In the genomic region with DNA sequence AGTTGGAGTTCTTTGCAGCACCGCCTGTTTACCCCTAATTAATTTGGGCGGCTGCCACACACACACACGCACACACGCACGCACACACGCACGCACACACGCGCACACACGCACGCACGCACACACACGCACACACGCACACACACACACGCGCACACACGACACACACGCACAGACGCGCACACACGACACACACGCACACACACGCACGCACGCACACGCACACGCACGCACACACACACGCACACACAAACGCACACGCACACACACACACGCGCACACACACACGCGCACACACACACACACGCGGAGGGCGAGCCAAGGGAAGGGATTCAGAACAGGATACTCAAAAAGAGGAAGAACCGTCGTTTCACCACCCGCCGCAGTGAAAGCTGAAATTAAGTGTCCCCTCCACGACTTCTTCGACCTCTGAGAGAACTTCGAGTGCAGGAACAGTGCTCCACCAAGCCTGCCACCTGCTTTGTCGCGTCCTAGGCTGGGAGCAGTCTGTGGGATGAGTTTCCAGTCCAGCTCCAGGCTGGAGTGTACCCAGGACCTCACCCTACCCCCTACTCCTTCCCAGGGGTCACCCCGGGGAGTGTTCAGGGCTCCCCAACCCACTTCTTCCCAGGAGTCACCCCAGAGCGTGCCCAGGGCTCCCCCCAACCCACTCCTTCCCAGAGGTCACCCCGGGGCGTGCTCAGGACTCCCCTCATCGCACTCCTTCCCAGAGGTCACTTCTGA, we compare ENCODE assay signal across 8 cellular contexts. TPM values are rescaled to one million over a fixed set of nuclear protein-coding genes. Genes with fewer than 3 reads are reported as not detected.
DNase-seq lines count a peak whose midpoint lies in the region; ATAC-seq, FAIRE-seq and TF ChIP-seq lines count a peak whose summit lies in the region.

No MANE protein-coding gene starts in this region.

- H3K4me3 ChIP-seq in RWPE2 (ENCODE audit: severe bottlenecking): peak overlapping the region; percentile 61

- FAIRE-seq in GM12892 (lab: Jason Lieb, UNC): no peak

- H2BK120ac ChIP-seq in H9 (ENCODE audit: low read depth, low read length, poor library complexity, severe bottlenecking): no peak overlapping the region

- H3K27ac Mint-ChIP-seq in H9: peak overlapping the region in 1 of 3 experiments; percentile 40; a peak in 1 of 7 replicates

- H2BK20ac ChIP-seq in H9 (ENCODE audit: low read depth, low read length, poor library complexity, severe bottlenecking): no peak overlapping the region

- peaks cover 11 to 17% (median 14%) of the 10 kb centered on the region in 3 experiments for H3K36me3 Mint-ChIP-seq in H9 (ENCODE audit: insufficient read depth in 1 of 3, low read depth in 3 of 3)

- H3K4me2 ChIP-seq in H9 (ENCODE audit: insufficient read depth, insufficient read length, low read length): peak overlapping the region; percentile 62

- H3K27me3 ChIP-seq in H9 (ENCODE audit: insufficient read depth, low read length): no peaks in the 10 kb centered on the region
- H3K27me3 ChIP-seq in RWPE2 (ENCODE audit: insufficient read depth, poor library complexity, severe bottlenecking): no peaks in the 10 kb centered on the region

- no peak overlapping the region for H2BK5ac ChIP-seq in H9 (ENCODE audit: insufficient read length, low read length)

- H3K4ac ChIP-seq in H9 (ENCODE audit: low read depth, low read length): no peak overlapping the region

- peak overlapping the region; percentile 68 to 82 for H3K4me3 Mint-ChIP-seq in H9

- ATAC-seq in RWPE2 (ENCODE audit: low read depth) (no peak), left colon (peak; percentile 12)

- H3K18ac ChIP-seq in H9 (ENCODE audit: insufficient read length, low read depth, low read length): no peak overlapping the region

- in situ Hi-C loops in T47D (cut with HindIII; ENCODE audit: low pct_unique_long_range_greater_than_20kb, low sequenced_read_pairs): no loop called here

- peaks cover 3% of the 10 kb centered on the region for H4K20me1 ChIP-seq in H9 (ENCODE audit: control insufficient read depth, insufficient read depth, insufficient read length)

- H2AFZ ChIP-seq in H9 (ENCODE audit: low read length): no peak overlapping the region

- intact Hi-C loops in left colon (cut with DNase I, micrococcal nuclease): no loop called here

- no peak overlapping the region for H3T11ph ChIP-seq in H9 (ENCODE audit: low read length)

- H2AK5ac ChIP-seq in H9 (ENCODE audit: insufficient read length, low read length): no peak overlapping the region

- H4K8ac ChIP-seq in H9 (replicated peaks; ENCODE audit: insufficient read length, low read depth, low read length): no peak overlapping the region

- WGBS in H9 (ENCODE audit: extremely low coverage, insufficient read length, low lambda C conversion rate): no CpG with 5 or more reads among the region's 52 CpGs

- no peak overlapping the region for H3K23ac ChIP-seq in H9 (ENCODE audit: insufficient read length, low read depth, low read length)

- H4K5ac ChIP-seq in H9 (ENCODE audit: insufficient read length, low read depth, low read length): no peak overlapping the region

- H3K9me3 Mint-ChIP-seq in H9: peaks cover 0 to 9% of the 10 kb centered on the region in 2 experiments; a peak in 2 of 5 replicates

- peaks cover 16% of the 10 kb centered on the region for H3K27me3 Mint-ChIP-seq in H9 (ENCODE audit: low read depth)

- DNase-seq in H9 (no peak), RWPE2 (ENCODE audit: low spot score) (no peak), T47D (ENCODE audit: low read depth in 1 of 2, low spot score in 1 of 2) (peak; percentile 27 to 37), left colon (peak; percentile 56 to 60), LoVo (ENCODE audit: low spot score) (no peak), NCI-H2196 (lab: John Stamatoyannopoulos, UW; ENCODE audit: unreplicated experiment) (no peak), GM12892 (ENCODE audit: insufficient read length) (no peak)
- peak; percentile 15 for DNase-seq in stimulated activated naive CD4-positive, alpha-beta T cell treated with Interleukin-2 at 50 U/mL for 16 hours (lab: John Stamatoyannopoulos, UW)

- no peak overlapping the region for H2BK15ac ChIP-seq in H9 (ENCODE audit: low read depth, low read length)

- no peak for TF ChIP-seq POLR2A in GM12892 (IDR thresholded peaks at IDR 0.05; ENCODE audit: low read depth, low read length)

- TF ChIP-seq CTCF in H9 (conservative IDR thresholded peaks at IDR 0.05) (no peak), RWPE2 (IDR thresholded peaks at IDR 0.05; ENCODE audit: poor library complexity, severe bottlenecking) (no peak)

- H4K91ac ChIP-seq in H9 (ENCODE audit: insufficient read length, low read depth, low read length): no peak overlapping the region

- H3K9ac ChIP-seq in H9 (ENCODE audit: extremely low read depth, insufficient read length, low read length): no peak overlapping the region

- H3K56ac ChIP-seq in H9 (ENCODE audit: insufficient read length, low read depth, low read length): no peak overlapping the region

- H3K36me3 ChIP-seq in RWPE2 (ENCODE audit: low read depth): no peaks in the 10 kb centered on the region

- H3K4me1 Mint-ChIP-seq in H9: peaks cover 31 to 33% of the 10 kb centered on the region in 2 experiments

- no peaks in the 10 kb centered on the region for H3K79me2 ChIP-seq in H9 (ENCODE audit: insufficient read depth, low read length)

- H3K14ac ChIP-seq in H9 (ENCODE audit: insufficient read depth, low read length): no peak overlapping the region

- no peak overlapping the region for H2BK12ac ChIP-seq in H9 (ENCODE audit: insufficient read length, low read depth, low read length)

- no peaks in the 10 kb centered on the region for H3K79me1 ChIP-seq in H9 (ENCODE audit: insufficient read depth, low read depth, low read length, poor library complexity, severe bottlenecking)

- H3K27ac ChIP-seq in H9 (ENCODE audit: insufficient read length, low read depth, low read length) (no peak overlapping the region), RWPE2 (ENCODE audit: poor library complexity, severe bottlenecking) (no peak overlapping the region)

- H3K23me2 ChIP-seq in H9 (ENCODE audit: insufficient read length, low read depth, low read length, poor library complexity, severe bottlenecking): peaks cover 9% of the 10 kb centered on the region

- H3K4me1 ChIP-seq in H9 (ENCODE audit: insufficient read depth, low read length): no peaks in the 10 kb centered on the region; the same call in 1 of the 2 replicates
- H3K4me1 ChIP-seq in RWPE2 (ENCODE audit: insufficient read depth, poor library complexity, severe bottlenecking): no peaks in the 10 kb centered on the region

- H3K9me3 ChIP-seq in H9 (ENCODE audit: control insufficient read depth, low read depth, low read length): no peaks in the 10 kb centered on the region
- H3K9me3 ChIP-seq in RWPE2 (ENCODE audit: severe bottlenecking): no peaks in the 10 kb centered on the region

RNA-seq across cellular contexts. Expression of a gene that starts 1.1 kb away (rescaled TPM):
- 28.2 and 29.2 TPM in 2 replicates for total RNA-seq in H9 (2021)
- total RNA-seq in left colon: 100 to 1,000 TPM; 130 to 151 TPM
- 158 TPM for polyA plus RNA-seq in GM12892 (2012; ENCODE audit: missing spikeins)

RNA-seq across cellular contexts. Expression of a gene that starts 43.9 kb away (rescaled TPM):
- 33.6 and 35.4 TPM in 2 replicates for total RNA-seq in H9 (2021)
- total RNA-seq in left colon: 10 to 100 TPM; 17.4 to 22.5 TPM
- 19.0 TPM for polyA plus RNA-seq in GM12892 (2012; ENCODE audit: missing spikeins)

Comparison
In these comparisons a context has a peak if more than half of its experiments do, and no peak if none do; other contexts are left out.
1. DNase-seq: peak in T47D (2 of 2), left colon (2 of 2) and stimulated activated naive CD4-positive, alpha-beta T cell treated with Interleukin-2 at 50 U/mL for 16 hours (single experiment); none in H9 (single experiment), RWPE2 (single experiment), LoVo (single experiment), NCI-H2196 (single experiment) and GM12892 (single experiment).